ENCODE assay signal across 12 cellular contexts in genomic region chr6:151502499-151502898, GRCh38. TPM values are rescaled to one million over a fixed set of nuclear protein-coding genes. Genes with fewer than 3 reads are reported as not detected.
DNase-seq lines count a peak whose midpoint lies in the region; ATAC-seq, FAIRE-seq and TF ChIP-seq lines count a peak whose summit lies in the region.
"Had no signal": no experiment of that assay in that cellular context is flagged by ENCODE, and none has a peak within 500 bp of the region (broad histone marks: within the 10 kb centered on the region; RNA-seq: fewer than 3 reads in every experiment).

No MANE protein-coding gene starts in this region.

- H3K27me3 ChIP-seq in pancreas, result no peaks in the 10 kb centered on the region
- H3K27me3 ChIP-seq in ascending aorta, result no peaks in the 10 kb centered on the region
- no peaks in the 10 kb centered on the region for H3K27me3 ChIP-seq in tibial nerve
- H3K27me3 ChIP-seq: colonic mucosa had no signal

- TF ChIP-seq POLR2A in tibial nerve (IDR thresholded peaks at IDR 0.05), result no peak

- H3K9me3 ChIP-seq in pancreas, result no peaks in the 10 kb centered on the region
- H3K9me3 ChIP-seq in ascending aorta, result no peaks in the 10 kb centered on the region
- H3K9me3 ChIP-seq in tibial nerve, result no peaks in the 10 kb centered on the region
- H3K9me3 ChIP-seq: colonic mucosa had no signal

- H3K27ac ChIP-seq in epithelial cell of prostate (peak overlapping the region; percentile 8), pancreas (peak overlapping the region in 2 of 4 donors; percentile 13 to 46), ascending aorta (no peak overlapping the region), tibial nerve (peak overlapping the region in 1 of 4 donors; percentile 10)
- H3K27ac ChIP-seq: colonic mucosa had no signal

- FAIRE-seq in pancreas (lab: Jason Lieb, UNC), result peak; percentile 17
- FAIRE-seq in D721Med (lab: Jason Lieb, UNC), result no peak

- H3K4me1 ChIP-seq in pancreas (peaks cover 0 to 12% (median 7%) of the 10 kb centered on the region in 3 donors), ascending aorta (no peaks in the 10 kb centered on the region), tibial nerve (no peaks in the 10 kb centered on the region)
- H3K4me1 ChIP-seq: colonic mucosa had no signal

- TF ChIP-seq CTCF in pancreas (IDR thresholded peaks at IDR 0.05) (no peak), ascending aorta (IDR thresholded peaks at IDR 0.05) (no peak), D721Med (IDR thresholded peaks at IDR 0.05; ENCODE audit: insufficient read depth, missing control alignments) (no peak), tibial nerve (IDR thresholded peaks at IDR 0.05) (no peak)

- intact Hi-C loops in pancreas (cut with DNase I) (no loop called here), ascending aorta (cut with DNase I) (no loop called here)

- DNase-seq in Daoy (ENCODE audit: low read depth), result peak; percentile 38
- DNase-seq in MV-4-11 (lab: John Stamatoyannopoulos, UW), result peak; percentile 63
- DNase-seq in epithelial cell of prostate (ENCODE audit: low read depth, low spot score), result no peak
- no peak for DNase-seq in pancreas
- DNase-seq in ascending aorta (ENCODE audit: low spot score in 2 of 2), result no peak
- no peak for DNase-seq in D721Med (ENCODE audit: insufficient read length, low spot score)
- no peak for DNase-seq in tibial nerve (ENCODE audit: low spot score in 2 of 2)
- DNase-seq: activated CD8-positive, alpha-beta memory T cell treated with anti-CD3 and anti-CD28 coated beads for 24 hours; activated naive CD8-positive, alpha-beta T cell treated with anti-CD3 and anti-CD28 coated beads for 36 hours; colonic mucosa had no signal

- H3K4me3 ChIP-seq in pancreas (no peak overlapping the region), ascending aorta (no peak overlapping the region), tibial nerve (no peak overlapping the region)
- H3K4me3 ChIP-seq: colonic mucosa, skin epidermis had no signal

- no peak for TF ChIP-seq EP300 in tibial nerve (IDR thresholded peaks at IDR 0.05)

- peak in 3 of 4 donors; percentile 75 to 86 (median 82) for ATAC-seq in pancreas

- no peaks in the 10 kb centered on the region for H3K36me3 ChIP-seq in pancreas
- no peaks in the 10 kb centered on the region for H3K36me3 ChIP-seq in ascending aorta
- H3K36me3 ChIP-seq in tibial nerve, result no peaks in the 10 kb centered on the region
- H3K36me3 ChIP-seq: colonic mucosa had no signal

- 92 to 96% methylated on average over 4 of the region's 4 CpGs for WGBS in pancreas, 2 donors
- WGBS in tibial nerve, 2 donors, result 93 to 97% methylated on average over 4 of the region's 4 CpGs

RNA-seq across cellular contexts. Expression of gene CCDC170, which starts 8.7 kb away (rescaled TPM):
- not detected in 2 replicates for total RNA-seq in Daoy (2014; rRNA removed; shearing (Covaris generic))
- total RNA-seq in pancreas, result under 1 TPM in 5 of 6 donors, not detected in 1; 0.03 to 0.81 (median 0.40) TPM
- under 1 TPM; 0.08 to 0.56 TPM for polyA plus RNA-seq in pancreas
- not detected for total RNA-seq in ascending aorta
- total RNA-seq in tibial nerve, result 1 to 10 TPM in 3 of 4 donors, under 1 TPM in 1; 0.66 to 3.3 (median 1.4) TPM
- total RNA-seq: activated naive CD8-positive, alpha-beta T cell treated with anti-CD3 and anti-CD28 coated beads for 36 hours; RPMI7951 had no signal

RNA-seq across cellular contexts. Expression of gene RMND1, which starts 50.6 kb away (rescaled TPM):
- 32.2 and 45.1 TPM in 2 replicates for total RNA-seq in Daoy (2014; rRNA removed; shearing (Covaris generic))
- total RNA-seq in pancreas (10 to 100 TPM in 1 of 6 donors, 1 to 10 TPM in 5; 6.4 to 10.4 (median 7.1) TPM), ascending aorta (3.8 TPM), tibial nerve (10 to 100 TPM; 18.4 to 31.8 (median 27.0) TPM)
- 10 to 100 TPM; 12.1 to 13.5 TPM for polyA plus RNA-seq in pancreas

Comparison
In these comparisons a context has a peak if more than half of its experiments do, and no peak if none do; other contexts are left out.
1. DNase-seq: peak in Daoy (single experiment) and MV-4-11 (single experiment); none in epithelial cell of prostate (single experiment), pancreas (0 of 6), ascending aorta (0 of 2), D721Med (single experiment) and tibial nerve (0 of 2).